ENCODE assay signal across 8 cellular contexts in the genomic region with DNA sequence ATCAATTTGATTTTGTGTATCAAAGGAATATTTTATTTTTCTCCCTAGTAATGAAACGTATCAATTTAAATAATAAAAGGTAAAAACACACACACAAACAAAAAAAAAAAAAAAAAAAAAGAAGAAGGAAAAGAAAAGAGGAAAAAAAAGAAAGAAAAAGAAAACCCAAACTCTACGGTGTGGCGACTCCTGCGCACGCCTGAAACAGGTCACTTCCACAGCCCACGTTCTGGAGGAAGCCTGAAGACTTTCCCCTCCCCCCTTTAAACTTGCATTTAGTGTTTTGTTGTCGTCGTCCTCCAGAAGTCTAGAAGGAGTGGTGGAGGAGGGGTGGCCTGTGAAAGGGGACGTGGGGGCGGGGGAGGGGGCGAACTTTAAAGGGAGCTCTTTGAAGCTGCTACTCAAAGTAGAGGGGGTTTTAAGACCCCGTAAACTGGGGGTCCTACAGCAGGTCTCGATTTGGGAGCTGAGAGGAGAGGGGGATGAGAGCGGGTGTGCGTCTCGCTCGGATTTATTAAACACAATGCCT. TPM values are rescaled to one million over a fixed set of nuclear protein-coding genes. Genes with fewer than 3 reads are reported as not detected.
DNase-seq lines count a peak whose midpoint lies in the region; ATAC-seq and TF ChIP-seq lines count a peak whose summit lies in the region.

No MANE protein-coding gene starts in this region.

- no peaks in the 10 kb centered on the region for H3K9me2 ChIP-seq in hepatocyte (replicated peaks; ENCODE audit: insufficient read depth)

- H3K27me3 ChIP-seq in BLaER1 treated with 17β-estradiol and CSF1 and Interleukin-3, amounts not matched to agents 10 nM and 100 nM = peaks cover 48 to 99% (median 92%) of the 10 kb centered on the region in 11 experiments
- peaks cover 21% of the 10 kb centered on the region for H3K27me3 ChIP-seq in HUES6 (ENCODE audit: control insufficient read depth, insufficient read depth, low read length)
- H3K27me3 ChIP-seq in hepatocyte = no peaks in the 10 kb centered on the region
- no peaks in the 10 kb centered on the region for H3K27me3 ChIP-seq in stomach

- TF ChIP-seq EP300 in stomach (IDR thresholded peaks at IDR 0.05) = no peak

- peak overlapping the region; percentile 30 to 62 (median 50); a peak in 19 of 20 replicates for H3K4me3 ChIP-seq in BLaER1 treated with 17β-estradiol and CSF1 and Interleukin-3, amounts not matched to agents 10 nM and 100 nM
- peak overlapping the region; percentile 73 for H3K4me3 ChIP-seq in HUES6 (ENCODE audit: low read depth, low read length)
- H3K4me3 ChIP-seq in hepatocyte = no peak overlapping the region
- peak overlapping the region; percentile 29 to 44 (median 34) for H3K4me3 ChIP-seq in stomach

- H3K4me1 Mint-ChIP-seq in activated CD4-positive, alpha-beta T cell treated with anti-CD3 and anti-CD28 coated beads, Interleukin-2, amount 10 ng/mL, durations not matched to agents 7 days and 5 days = peaks cover 48% of the 10 kb centered on the region

- H3K4me2 ChIP-seq in BLaER1 treated with 17β-estradiol and CSF1 and Interleukin-3, amounts not matched to agents 10 nM and 100 nM = peak overlapping the region; percentile 81 to 100 (median 95)
- peak overlapping the region; percentile 84 for H3K4me2 ChIP-seq in hepatocyte

- TF ChIP-seq CTCF in hepatocyte (IDR thresholded peaks at IDR 0.05; ENCODE audit: poor library complexity) (no peak), stomach (IDR thresholded peaks at IDR 0.05) (no peak)

- peak overlapping the region in 2 of 11 experiments; percentile 35 to 46; a peak in 2 of 22 replicates for H3K27ac ChIP-seq in BLaER1 treated with 17β-estradiol and CSF1 and Interleukin-3, amounts not matched to agents 10 nM and 100 nM
- H3K27ac ChIP-seq in HUES6 (ENCODE audit: low read depth, low read length) = peak overlapping the region; percentile 22; the same call in 1 of the 2 replicates
- peak overlapping the region; percentile 58 for H3K27ac ChIP-seq in hepatocyte
- H3K27ac ChIP-seq in stomach = peak overlapping the region; percentile 65 to 99 (median 97)

- peak; percentile 32 for DNase-seq in activated CD4-positive, alpha-beta T cell treated with anti-CD3 and anti-CD28 coated beads, Interleukin-2, amount 10 ng/mL, durations not matched to agents 7 days and 5 days
- DNase-seq in hepatocyte (ENCODE audit: low spot score) (peak; percentile 68), stomach (no peak), dedifferentiated amniotic fluid mesenchymal stem cell (ENCODE audit: extremely low spot score) (no peak)

- peaks cover 24% of the 10 kb centered on the region for H3K79me2 ChIP-seq in hepatocyte

- H3K27ac Mint-ChIP-seq in activated CD4-positive, alpha-beta T cell treated with anti-CD3 and anti-CD28 coated beads, Interleukin-2, amount 10 ng/mL, durations not matched to agents 7 days and 5 days = peak overlapping the region; percentile 100

- intact Hi-C loops in stomach (cut with DNase I; ENCODE audit: low total_unique reads) = no loop called here

- peaks cover 47 to 64% (median 56%) of the 10 kb centered on the region in 10 experiments for H3K4me1 ChIP-seq in BLaER1 treated with 17β-estradiol and CSF1 and Interleukin-3, amounts not matched to agents 10 nM and 100 nM
- peaks cover 27% of the 10 kb centered on the region for H3K4me1 ChIP-seq in HUES6 (ENCODE audit: control insufficient read depth, insufficient read depth, low read length)
- H3K4me1 ChIP-seq in hepatocyte (ENCODE audit: insufficient read depth) = peaks cover 25% of the 10 kb centered on the region
- peaks cover 32 to 59% (median 52%) of the 10 kb centered on the region in 4 donors for H3K4me1 ChIP-seq in stomach

- peaks cover 0 to 4% (median 0%) of the 10 kb centered on the region in 11 experiments; a peak in 1 of 22 replicates for H3K36me3 ChIP-seq in BLaER1 treated with 17β-estradiol and CSF1 and Interleukin-3, amounts not matched to agents 10 nM and 100 nM
- H3K36me3 ChIP-seq in HUES6 (ENCODE audit: control insufficient read depth, insufficient read depth, low read length) = no peaks in the 10 kb centered on the region
- H3K36me3 ChIP-seq in hepatocyte (replicated peaks; ENCODE audit: insufficient read depth, low read depth) = no peaks in the 10 kb centered on the region
- no peaks in the 10 kb centered on the region for H3K36me3 ChIP-seq in stomach

- H3K36me3 Mint-ChIP-seq in activated CD4-positive, alpha-beta T cell treated with anti-CD3 and anti-CD28 coated beads, Interleukin-2, amount 10 ng/mL, durations not matched to agents 7 days and 5 days (ENCODE audit: low read depth) = peaks cover 6% of the 10 kb centered on the region

- 0% methylated on average over 12 of the region's 17 CpGs for WGBS in hepatocyte (ENCODE audit: low lambda C conversion rate, missing lambda C conversion rate)
- WGBS in stomach, 5 donors = 0 to 2% (median 1%) methylated on average over 17 of the region's 17 CpGs

- H3K9me3 ChIP-seq in BLaER1 treated with 17β-estradiol and CSF1 and Interleukin-3, amounts not matched to agents 10 nM and 100 nM (replicated peaks in 1 of 11) = no peaks in the 10 kb centered on the region
- H3K9me3 ChIP-seq in HUES6 (ENCODE audit: control insufficient read depth, insufficient read depth, low read depth, low read length) = no peaks in the 10 kb centered on the region
- H3K9me3 ChIP-seq in hepatocyte (ENCODE audit: low read depth) = no peaks in the 10 kb centered on the region
- H3K9me3 ChIP-seq in stomach = no peaks in the 10 kb centered on the region

- POLR2A ChIA-PET in activated CD4-positive, alpha-beta T cell treated with anti-CD3 and anti-CD28 coated beads, Interleukin-2, amount 10 ng/mL, durations not matched to agents 7 days and 5 days (lab: Charles Lee) = no interaction called here

- H3K4me3 Mint-ChIP-seq in activated CD4-positive, alpha-beta T cell treated with anti-CD3 and anti-CD28 coated beads, Interleukin-2, amount 10 ng/mL, durations not matched to agents 7 days and 5 days = peak overlapping the region; percentile 95

- ATAC-seq in HG03097 (IDR thresholded peaks at IDR 0.05; ENCODE audit: low FRiP score, unreplicated experiment) = no peak
- ATAC-seq in GM18498 (IDR thresholded peaks at IDR 0.05; ENCODE audit: unreplicated experiment) = no peak

- peak overlapping the region in 6 of 11 experiments; percentile 16 to 50 (median 29); a peak in 5 of 22 replicates for H3K9ac ChIP-seq in BLaER1 treated with 17β-estradiol and CSF1 and Interleukin-3, amounts not matched to agents 10 nM and 100 nM
- peak overlapping the region; percentile 67 for H3K9ac ChIP-seq in HUES6 (ENCODE audit: low read length)

- H3K9me3 Mint-ChIP-seq in activated CD4-positive, alpha-beta T cell treated with anti-CD3 and anti-CD28 coated beads, Interleukin-2, amount 10 ng/mL, durations not matched to agents 7 days and 5 days = no peaks in the 10 kb centered on the region

- H4K20me1 ChIP-seq in BLaER1 treated with 17β-estradiol and CSF1 and Interleukin-3, amounts not matched to agents 10 nM and 100 nM = peaks cover 14 to 58% (median 32%) of the 10 kb centered on the region in 11 experiments
- peaks cover 3% of the 10 kb centered on the region for H4K20me1 ChIP-seq in hepatocyte (ENCODE audit: insufficient read depth, poor library complexity, severe bottlenecking)

- H3K27me3 Mint-ChIP-seq in activated CD4-positive, alpha-beta T cell treated with anti-CD3 and anti-CD28 coated beads, Interleukin-2, amount 10 ng/mL, durations not matched to agents 7 days and 5 days = peaks cover 33% of the 10 kb centered on the region

- peak overlapping the region; percentile 50 for H2AFZ ChIP-seq in hepatocyte

- TF ChIP-seq POLR2A in stomach (IDR thresholded peaks at IDR 0.05) = no peak

- CTCF ChIA-PET in activated CD4-positive, alpha-beta T cell treated with anti-CD3 and anti-CD28 coated beads, Interleukin-2, amount 10 ng/mL, durations not matched to agents 7 days and 5 days (lab: Charles Lee) = interaction anchor here (1.0 to 1.1 kb wide), 2 partner anchors 14 to 364 kb away, joined by 3 to 5 read pairs; no protein-coding TSS in a partner anchor

RNA-seq across cellular contexts. Expression of a gene that starts 2.3 kb away (rescaled TPM):
- 10 to 100 TPM; 66.6 to 82.3 TPM for total RNA-seq in activated CD4-positive, alpha-beta T cell treated with anti-CD3 and anti-CD28 coated beads, Interleukin-2, amount 10 ng/mL, durations not matched to agents 7 days and 5 days
- total RNA-seq in hepatocyte (18.0 and 45.9 TPM in 2 replicates), stomach (100 to 1,000 TPM in 3 of 5 donors, 10 to 100 TPM in 2; 18.9 to 186 (median 103) TPM)
- polyA plus RNA-seq in hepatocyte (21.2 and 32.8 TPM in 2 replicates), stomach (10 to 100 TPM; 13.3 to 21.5 (median 21.0) TPM)

Comparison
In these comparisons a context has a peak if more than half of its experiments do, and no peak if none do; other contexts are left out.
1. DNase-seq: peak in activated CD4-positive, alpha-beta T cell treated with anti-CD3 and anti-CD28 coated beads, Interleukin-2, amount 10 ng/mL, durations not matched to agents 7 days and 5 days (single experiment) and hepatocyte (single experiment); none in stomach (single experiment) and dedifferentiated amniotic fluid mesenchymal stem cell (single experiment).